Comparison of ENCODE assay signal across 20 cellular contexts in the genomic region with DNA sequence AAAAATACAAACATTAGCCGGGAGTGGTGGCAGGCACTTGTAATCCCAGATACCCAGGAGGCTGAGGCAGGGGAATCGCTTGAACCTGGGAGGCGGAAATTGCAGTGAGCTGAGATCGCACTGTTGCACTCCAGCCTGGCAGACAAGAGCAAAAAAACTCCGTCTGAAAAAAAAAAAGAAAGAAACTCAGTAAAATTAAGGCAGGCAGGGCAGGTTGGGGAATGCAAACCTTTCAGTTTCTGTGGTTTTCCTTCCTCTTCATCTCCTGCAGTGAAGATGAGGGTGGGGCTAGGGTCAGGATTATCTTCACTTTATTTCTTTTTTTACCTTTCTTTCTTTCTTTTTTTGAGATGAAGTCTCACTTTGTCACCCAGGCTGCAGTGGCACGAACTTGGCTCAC. TPM values are rescaled to one million over a fixed set of nuclear protein-coding genes. Genes with fewer than 3 reads are reported as not detected.
DNase-seq lines count a peak whose midpoint lies in the region; ATAC-seq and TF ChIP-seq lines count a peak whose summit lies in the region.
"Had no signal": no experiment of that assay in that cellular context is flagged by ENCODE, and none has a peak within 500 bp of the region (broad histone marks: within the 10 kb centered on the region; RNA-seq: fewer than 3 reads in every experiment).

No MANE protein-coding gene starts in this region.

- H3K4me3 ChIP-seq in Jurkat, Clone E6-1 (ENCODE audit: low read length) = no peak overlapping the region
- H3K4me3 ChIP-seq: A549, HAP-1, MG63, neural progenitor cell, vagina had no signal

- H3K9me3 Mint-ChIP-seq in activated CD4-positive, alpha-beta memory T cell treated with anti-CD3 and anti-CD28 coated beads, Interleukin-2, amount 10 ng/mL, durations not matched to agents 7 days and 5 days = no peaks in the 10 kb centered on the region
- H3K9me3 Mint-ChIP-seq in activated CD4-positive, alpha-beta memory T cell treated with anti-CD3 and anti-CD28 coated beads for 36 hours = no peaks in the 10 kb centered on the region
- H3K9me3 Mint-ChIP-seq in activated T-helper 1 cell treated with anti-CD3 and anti-CD28 coated beads, Interleukin-12 subunit alpha, Interleukin-12 subunit beta, Interleukin-2, Interleukin-4 antibody, amounts not matched to agents 30 ng/mL and 10 ng/mL and 1 ng/mL, durations not matched to agents 14 hours and 24 hours and 36 hours = no peaks in the 10 kb centered on the region
- peaks cover 0 to 2% (median 0%) of the 10 kb centered on the region in 9 donors for H3K9me3 Mint-ChIP-seq in naive thymus-derived CD8-positive, alpha-beta T cell
- no peaks in the 10 kb centered on the region for H3K9me3 Mint-ChIP-seq in progenitor cell of endocrine pancreas (ENCODE audit: low read depth)
- H3K9me3 Mint-ChIP-seq: CD14-positive monocyte, neural progenitor cell had no signal

- DNase-seq in activated CD4-positive, alpha-beta memory T cell treated with anti-CD3 and anti-CD28 coated beads, Interleukin-2, amount 10 ng/mL, durations not matched to agents 7 days and 5 days = no peak
- no peak for DNase-seq in activated CD4-positive, alpha-beta memory T cell treated with anti-CD3 and anti-CD28 coated beads for 36 hours
- peak; percentile 60 for DNase-seq in Jurkat, Clone E6-1 (ENCODE audit: low read depth, low spot score)
- DNase-seq in activated T-helper 1 cell treated with anti-CD3 and anti-CD28 coated beads, Interleukin-12 subunit alpha, Interleukin-12 subunit beta, Interleukin-2, Interleukin-4 antibody, amounts not matched to agents 30 ng/mL and 10 ng/mL and 1 ng/mL, durations not matched to agents 14 hours and 24 hours and 36 hours (ENCODE audit: low spot score) = no peak
- peak in 3 of 10 donors; percentile 40 to 42 (median 42) for DNase-seq in naive thymus-derived CD8-positive, alpha-beta T cell
- DNase-seq in COLO668 (lab: John Stamatoyannopoulos, UW; ENCODE audit: unreplicated experiment) (no peak), progenitor cell of endocrine pancreas (ENCODE audit: low spot score, unreplicated experiment) (no peak), posterior vena cava (ENCODE audit: low spot score) (no peak)
- DNase-seq: aorta, DMS79, kidney glomerular epithelial cell, mesenchymal stem cell, MG63, NCI-H1694, NCI-H345 had no signal

- peaks cover 33% of the 10 kb centered on the region for H3K4me1 Mint-ChIP-seq in activated CD4-positive, alpha-beta memory T cell treated with anti-CD3 and anti-CD28 coated beads, Interleukin-2, amount 10 ng/mL, durations not matched to agents 7 days and 5 days
- peaks cover 21% of the 10 kb centered on the region for H3K4me1 Mint-ChIP-seq in activated CD4-positive, alpha-beta memory T cell treated with anti-CD3 and anti-CD28 coated beads for 36 hours (ENCODE audit: low read depth)
- H3K4me1 Mint-ChIP-seq in activated T-helper 1 cell treated with anti-CD3 and anti-CD28 coated beads, Interleukin-12 subunit alpha, Interleukin-12 subunit beta, Interleukin-2, Interleukin-4 antibody, amounts not matched to agents 30 ng/mL and 10 ng/mL and 1 ng/mL, durations not matched to agents 14 hours and 24 hours and 36 hours (ENCODE audit: low read depth) = peaks cover 25% of the 10 kb centered on the region
- peaks cover 23 to 55% (median 51%) of the 10 kb centered on the region in 4 donors for H3K4me1 Mint-ChIP-seq in naive thymus-derived CD8-positive, alpha-beta T cell
- no peaks in the 10 kb centered on the region for H3K4me1 Mint-ChIP-seq in progenitor cell of endocrine pancreas (ENCODE audit: low read depth)
- H3K4me1 Mint-ChIP-seq: neural progenitor cell had no signal

- CTCF ChIA-PET in activated CD4-positive, alpha-beta memory T cell treated with anti-CD3 and anti-CD28 coated beads, Interleukin-2, amount 10 ng/mL, durations not matched to agents 7 days and 5 days (lab: Charles Lee) = no interaction called here
- CTCF ChIA-PET in activated CD4-positive, alpha-beta memory T cell treated with anti-CD3 and anti-CD28 coated beads for 36 hours (lab: Charles Lee) = no interaction called here

- H3K27ac Mint-ChIP-seq in activated CD4-positive, alpha-beta memory T cell treated with anti-CD3 and anti-CD28 coated beads, Interleukin-2, amount 10 ng/mL, durations not matched to agents 7 days and 5 days = peak overlapping the region; percentile 86
- no peak overlapping the region for H3K27ac Mint-ChIP-seq in activated CD4-positive, alpha-beta memory T cell treated with anti-CD3 and anti-CD28 coated beads for 36 hours
- peak overlapping the region; percentile 8 for H3K27ac Mint-ChIP-seq in activated T-helper 1 cell treated with anti-CD3 and anti-CD28 coated beads, Interleukin-12 subunit alpha, Interleukin-12 subunit beta, Interleukin-2, Interleukin-4 antibody, amounts not matched to agents 30 ng/mL and 10 ng/mL and 1 ng/mL, durations not matched to agents 14 hours and 24 hours and 36 hours
- H3K27ac Mint-ChIP-seq in naive thymus-derived CD8-positive, alpha-beta T cell = peak overlapping the region; percentile 85 to 97 (median 94)
- H3K27ac Mint-ChIP-seq in progenitor cell of endocrine pancreas = no peak overlapping the region
- H3K27ac Mint-ChIP-seq: neural progenitor cell had no signal

- peak; percentile 78 to 80 for ATAC-seq in naive thymus-derived CD8-positive, alpha-beta T cell
- ATAC-seq: A549 had no signal

- intact Hi-C loops in activated CD4-positive, alpha-beta memory T cell treated with anti-CD3 and anti-CD28 coated beads for 36 hours (cut with micrococcal nuclease) = no loop called here
- intact Hi-C loops in activated T-helper 1 cell treated with anti-CD3 and anti-CD28 coated beads, Interleukin-12 subunit alpha, Interleukin-12 subunit beta, Interleukin-2, Interleukin-4 antibody, amounts not matched to agents 30 ng/mL and 10 ng/mL and 1 ng/mL, durations not matched to agents 14 hours and 24 hours and 36 hours (cut with micrococcal nuclease) = no loop called here
- intact Hi-C loops in posterior vena cava (cut with DNase I) = no loop called here

- POLR2A ChIA-PET in activated CD4-positive, alpha-beta memory T cell treated with anti-CD3 and anti-CD28 coated beads, Interleukin-2, amount 10 ng/mL, durations not matched to agents 7 days and 5 days (lab: Charles Lee) = interaction anchor here (2.3 kb wide), 1 partner anchor 19 kb away, joined by 5 read pairs; no protein-coding TSS in a partner anchor
- POLR2A ChIA-PET in activated CD4-positive, alpha-beta memory T cell treated with anti-CD3 and anti-CD28 coated beads for 36 hours (lab: Charles Lee) = no interaction called here
- POLR2A ChIA-PET in naive thymus-derived CD8-positive, alpha-beta T cell (lab: Charles Lee) = interaction anchor here (0.7 to 4.5 kb wide), 4 partner anchors 19 to 44 kb away, joined by 3 to 24 read pairs (median 5); a partner anchor contains a TSS

- no peaks in the 10 kb centered on the region for H3K27me3 Mint-ChIP-seq in activated CD4-positive, alpha-beta memory T cell treated with anti-CD3 and anti-CD28 coated beads, Interleukin-2, amount 10 ng/mL, durations not matched to agents 7 days and 5 days
- no peaks in the 10 kb centered on the region for H3K27me3 Mint-ChIP-seq in activated CD4-positive, alpha-beta memory T cell treated with anti-CD3 and anti-CD28 coated beads for 36 hours
- H3K27me3 Mint-ChIP-seq in activated T-helper 1 cell treated with anti-CD3 and anti-CD28 coated beads, Interleukin-12 subunit alpha, Interleukin-12 subunit beta, Interleukin-2, Interleukin-4 antibody, amounts not matched to agents 30 ng/mL and 10 ng/mL and 1 ng/mL, durations not matched to agents 14 hours and 24 hours and 36 hours (ENCODE audit: insufficient read depth) = no peaks in the 10 kb centered on the region
- H3K27me3 Mint-ChIP-seq in naive thymus-derived CD8-positive, alpha-beta T cell = no peaks in the 10 kb centered on the region
- no peaks in the 10 kb centered on the region for H3K27me3 Mint-ChIP-seq in progenitor cell of endocrine pancreas

- no peak for TF ChIP-seq CTCF in progenitor cell of endocrine pancreas (IDR thresholded peaks at IDR 0.05; ENCODE audit: unreplicated experiment)

- H3K4me3 Mint-ChIP-seq in activated CD4-positive, alpha-beta memory T cell treated with anti-CD3 and anti-CD28 coated beads, Interleukin-2, amount 10 ng/mL, durations not matched to agents 7 days and 5 days = peak overlapping the region; percentile 47
- H3K4me3 Mint-ChIP-seq in activated CD4-positive, alpha-beta memory T cell treated with anti-CD3 and anti-CD28 coated beads for 36 hours = no peak overlapping the region
- H3K4me3 Mint-ChIP-seq in activated T-helper 1 cell treated with anti-CD3 and anti-CD28 coated beads, Interleukin-12 subunit alpha, Interleukin-12 subunit beta, Interleukin-2, Interleukin-4 antibody, amounts not matched to agents 30 ng/mL and 10 ng/mL and 1 ng/mL, durations not matched to agents 14 hours and 24 hours and 36 hours = peak overlapping the region; percentile 56
- H3K4me3 Mint-ChIP-seq in naive thymus-derived CD8-positive, alpha-beta T cell = peak overlapping the region; percentile 52 to 84 (median 76)
- H3K4me3 Mint-ChIP-seq in progenitor cell of endocrine pancreas (ENCODE audit: low read depth) = no peak overlapping the region
- H3K4me3 Mint-ChIP-seq: CD14-positive monocyte, neural progenitor cell had no signal

- peaks cover 7% of the 10 kb centered on the region for H3K36me3 Mint-ChIP-seq in activated CD4-positive, alpha-beta memory T cell treated with anti-CD3 and anti-CD28 coated beads, Interleukin-2, amount 10 ng/mL, durations not matched to agents 7 days and 5 days (ENCODE audit: low read depth)
- H3K36me3 Mint-ChIP-seq in activated CD4-positive, alpha-beta memory T cell treated with anti-CD3 and anti-CD28 coated beads for 36 hours = no peaks in the 10 kb centered on the region
- peaks cover 3% of the 10 kb centered on the region for H3K36me3 Mint-ChIP-seq in activated T-helper 1 cell treated with anti-CD3 and anti-CD28 coated beads, Interleukin-12 subunit alpha, Interleukin-12 subunit beta, Interleukin-2, Interleukin-4 antibody, amounts not matched to agents 30 ng/mL and 10 ng/mL and 1 ng/mL, durations not matched to agents 14 hours and 24 hours and 36 hours (ENCODE audit: low read depth)
- peaks cover 5 to 6% (median 6%) of the 10 kb centered on the region in 3 donors for H3K36me3 Mint-ChIP-seq in naive thymus-derived CD8-positive, alpha-beta T cell
- no peaks in the 10 kb centered on the region for H3K36me3 Mint-ChIP-seq in progenitor cell of endocrine pancreas (ENCODE audit: insufficient read depth)
- H3K36me3 Mint-ChIP-seq: neural progenitor cell had no signal

RNA-seq across cellular contexts. Expression of a gene that starts 43.2 kb away (rescaled TPM):
- 10 to 100 TPM; 47.4 to 47.8 TPM for total RNA-seq in activated CD4-positive, alpha-beta memory T cell treated with anti-CD3 and anti-CD28 coated beads, Interleukin-2, amount 10 ng/mL, durations not matched to agents 7 days and 5 days
- total RNA-seq in activated CD4-positive, alpha-beta memory T cell treated with anti-CD3 and anti-CD28 coated beads for 36 hours = 10 to 100 TPM; 35.2 to 36.9 TPM
- 29.9 TPM for polyA plus RNA-seq in Jurkat, Clone E6-1 (2012; ENCODE audit: insufficient read depth, insufficient read length)
- total RNA-seq in activated T-helper 1 cell treated with anti-CD3 and anti-CD28 coated beads, Interleukin-12 subunit alpha, Interleukin-12 subunit beta, Interleukin-2, Interleukin-4 antibody, amounts not matched to agents 30 ng/mL and 10 ng/mL and 1 ng/mL, durations not matched to agents 14 hours and 24 hours and 36 hours = 59.3 and 59.7 TPM in 2 replicates
- total RNA-seq in naive thymus-derived CD8-positive, alpha-beta T cell = 10 to 100 TPM; 58.1 to 59.9 TPM
- polyA plus RNA-seq in naive thymus-derived CD8-positive, alpha-beta T cell = 1 to 10 TPM; 3.5 to 4.3 (median 3.8) TPM
- total RNA-seq in progenitor cell of endocrine pancreas = 63.9 and 69.9 TPM in 2 replicates
- 10 to 100 TPM; 41.6 to 49.9 TPM for total RNA-seq in posterior vena cava

Comparison
In these comparisons a context has a peak if more than half of its experiments do, and no peak if none do; other contexts are left out.
1. H3K27ac Mint-ChIP-seq: peak in activated CD4-positive, alpha-beta memory T cell treated with anti-CD3 and anti-CD28 coated beads, Interleukin-2, amount 10 ng/mL, durations not matched to agents 7 days and 5 days (single experiment), activated T-helper 1 cell treated with anti-CD3 and anti-CD28 coated beads, Interleukin-12 subunit alpha, Interleukin-12 subunit beta, Interleukin-2, Interleukin-4 antibody, amounts not matched to agents 30 ng/mL and 10 ng/mL and 1 ng/mL, durations not matched to agents 14 hours and 24 hours and 36 hours (single experiment) and naive thymus-derived CD8-positive, alpha-beta T cell (10 of 10); none in activated CD4-positive, alpha-beta memory T cell treated with anti-CD3 and anti-CD28 coated beads for 36 hours (single experiment) and progenitor cell of endocrine pancreas (single experiment).
2. H3K4me3 Mint-ChIP-seq: peak in activated CD4-positive, alpha-beta memory T cell treated with anti-CD3 and anti-CD28 coated beads, Interleukin-2, amount 10 ng/mL, durations not matched to agents 7 days and 5 days (single experiment), activated T-helper 1 cell treated with anti-CD3 and anti-CD28 coated beads, Interleukin-12 subunit alpha, Interleukin-12 subunit beta, Interleukin-2, Interleukin-4 antibody, amounts not matched to agents 30 ng/mL and 10 ng/mL and 1 ng/mL, durations not matched to agents 14 hours and 24 hours and 36 hours (single experiment) and naive thymus-derived CD8-positive, alpha-beta T cell (10 of 10); none in activated CD4-positive, alpha-beta memory T cell treated with anti-CD3 and anti-CD28 coated beads for 36 hours (single experiment) and progenitor cell of endocrine pancreas (single experiment).